Comparison of ENCODE assay signal across 11 cellular contexts in the genomic region with DNA sequence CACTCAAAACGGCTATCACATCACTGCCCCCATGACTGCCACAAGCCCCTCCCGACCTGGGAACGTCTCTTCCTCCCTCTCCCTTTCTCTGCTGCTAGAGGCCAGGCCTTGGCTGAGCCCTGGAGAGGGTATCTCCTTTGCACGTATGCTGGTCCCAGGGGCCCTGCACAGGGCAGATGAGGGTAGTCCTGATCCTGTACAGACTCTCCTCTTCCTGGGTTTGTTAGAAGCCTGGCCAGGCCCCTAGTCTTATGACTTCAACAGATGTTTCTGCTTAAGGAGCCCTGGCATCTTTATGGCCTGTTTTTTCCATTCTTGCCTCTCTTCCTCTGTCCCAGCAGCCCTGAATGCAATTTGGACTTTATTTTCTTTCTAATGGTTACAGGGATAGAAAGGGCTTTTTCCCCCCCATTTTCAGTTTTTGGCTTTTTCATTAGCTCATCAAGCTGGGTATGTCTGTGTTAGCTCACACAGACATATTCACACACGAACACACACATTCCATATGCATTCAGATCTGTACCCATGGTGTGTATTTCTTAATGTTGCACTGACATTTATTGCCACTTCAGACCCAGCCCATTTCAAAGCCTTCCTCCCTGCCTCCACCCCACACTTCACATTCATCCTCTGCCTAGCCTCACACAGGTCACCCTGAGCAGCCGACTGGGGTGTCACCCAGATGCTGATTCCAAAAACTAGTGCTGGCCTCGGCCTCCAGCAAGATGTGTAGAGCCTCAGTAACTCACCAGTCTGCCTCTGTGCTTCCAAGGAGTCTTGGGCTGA.
DNase-seq lines count a peak whose midpoint lies in the region; ATAC-seq, FAIRE-seq and TF ChIP-seq lines count a peak whose summit lies in the region.
"Had no signal": no experiment of that assay in that cellular context is flagged by ENCODE, and none has a peak within 500 bp of the region (broad histone marks: within the 10 kb centered on the region; RNA-seq: fewer than 3 reads in every experiment).

No MANE protein-coding gene starts in this region.

- TF ChIP-seq EP300 in HepG2 (IDR thresholded peaks at IDR 0.05; ENCODE audit: low read depth in 2 of 2, low read length in 2 of 2), result no peak
- TF ChIP-seq EP300 in HepG2 (CRISPR knock-in tag; IDR thresholded peaks at IDR 0.05; ENCODE audit: borderline replicate concordance), result no peak

- H3K27ac Mint-ChIP-seq in stimulated activated effector memory CD8-positive, alpha-beta T cell treated with anti-CD3 and anti-CD28 coated beads, Interleukin-12 subunit alpha, Interleukin-12 subunit beta, amount 100 ng/mL, for 72 hours, result peak overlapping the region; percentile 17
- no peak overlapping the region for H3K27ac Mint-ChIP-seq in activated CD4-positive, alpha-beta memory T cell treated with anti-CD3 and anti-CD28 coated beads for 36 hours

- H3K79me2 ChIP-seq in HepG2 (ENCODE audit: insufficient read depth, low read length), result no peaks in the 10 kb centered on the region

- H3K36me3 Mint-ChIP-seq in stimulated activated effector memory CD8-positive, alpha-beta T cell treated with anti-CD3 and anti-CD28 coated beads, Interleukin-12 subunit alpha, Interleukin-12 subunit beta, amount 100 ng/mL, for 72 hours, result no peaks in the 10 kb centered on the region
- H3K36me3 Mint-ChIP-seq in activated CD4-positive, alpha-beta memory T cell treated with anti-CD3 and anti-CD28 coated beads for 36 hours, result no peaks in the 10 kb centered on the region

- no peak; the same call in 2 of the 3 replicates for ATAC-seq in HepG2
- no peak for ATAC-seq in stimulated activated effector memory CD8-positive, alpha-beta T cell treated with anti-CD3 and anti-CD28 coated beads, Interleukin-12 subunit alpha, Interleukin-12 subunit beta, amount 100 ng/mL, for 72 hours

- no peak overlapping the region; the same call in 1 of the 2 replicates for H3K4me2 ChIP-seq in HepG2 (ENCODE audit: low read depth, low read length)

- H4K20me1 ChIP-seq in HepG2 (ENCODE audit: insufficient read depth, low read length), result no peaks in the 10 kb centered on the region

- no TSS peak for BruUV-seq in HepG2 (replicated peaks; lab: Mats Ljungman, UMichigan)

- H3K9me3 ChIP-seq in HepG2 (ENCODE audit: low read length), result no peaks in the 10 kb centered on the region

- H3K36me3 ChIP-seq in HepG2 (replicated peaks in 1 of 2; ENCODE audit: control insufficient read depth in 1 of 2, insufficient read depth in 2 of 2, low read length in 2 of 2), result no peaks in the 10 kb centered on the region

- H3K4me3 Mint-ChIP-seq in stimulated activated effector memory CD8-positive, alpha-beta T cell treated with anti-CD3 and anti-CD28 coated beads, Interleukin-12 subunit alpha, Interleukin-12 subunit beta, amount 100 ng/mL, for 72 hours, result no peak overlapping the region
- no peak overlapping the region for H3K4me3 Mint-ChIP-seq in activated CD4-positive, alpha-beta memory T cell treated with anti-CD3 and anti-CD28 coated beads for 36 hours

- CTCF ChIA-PET in HepG2 (lab: Yijun Ruan, JAX; ENCODE audit: low intra/inter-chr PET ratio, low total read pairs) (no interaction called here), HEK293T (lab: Yijun Ruan, JAX) (no interaction called here)
- CTCF ChIA-PET in activated CD4-positive, alpha-beta memory T cell treated with anti-CD3 and anti-CD28 coated beads for 36 hours (lab: Charles Lee), result interaction anchor here (0.9 kb wide), 1 partner anchor 339 kb away, joined by 3 read pairs; no protein-coding TSS in a partner anchor

- peak; percentile 84 for DNase-seq in GM03348 (ENCODE audit: low spot score)
- peak; percentile 85 for DNase-seq in choroid plexus epithelial cell (ENCODE audit: low read depth)
- no peak for DNase-seq in HepG2 (ENCODE audit: low spot score)
- DNase-seq in stimulated activated effector memory CD8-positive, alpha-beta T cell treated with anti-CD3 and anti-CD28 coated beads, Interleukin-12 subunit alpha, Interleukin-12 subunit beta, amount 100 ng/mL, for 72 hours (ENCODE audit: low spot score in 2 of 2), result no peak
- DNase-seq in stimulated activated CD4-positive, alpha-beta T cell treated with anti-CD3 and anti-CD28 coated beads, Interleukin-1b, Interleukin-23, amount 100 ng/mL, for 48 hours, result no peak
- DNase-seq in activated CD4-positive, alpha-beta memory T cell treated with anti-CD3 and anti-CD28 coated beads for 36 hours, result no peak
- no peak for DNase-seq in EL
- no peak for DNase-seq in HEK293T (ENCODE audit: extremely low spot score)
- DNase-seq: activated naive CD4-positive, alpha-beta T cell; DMS53; nucleus accumbens had no signal

- POLR2A ChIA-PET in HepG2 (lab: Yijun Ruan, JAX) (interaction anchor here (0.6 to 5.0 kb wide), 2 partner anchors 9 to 128 kb away, joined by 3 to 18 read pairs; no protein-coding TSS in a partner anchor), HEK293T (lab: Yijun Ruan, JAX) (interaction anchor here (1.2 kb wide), 2 partner anchors 8 to 41 kb away, joined by 3 to 4 read pairs; no protein-coding TSS in a partner anchor)
- POLR2A ChIA-PET in activated CD4-positive, alpha-beta memory T cell treated with anti-CD3 and anti-CD28 coated beads for 36 hours (lab: Charles Lee), result no interaction called here

- no peaks in the 10 kb centered on the region for H3K27me3 Mint-ChIP-seq in activated CD4-positive, alpha-beta memory T cell treated with anti-CD3 and anti-CD28 coated beads for 36 hours

- intact Hi-C loops in HepG2 (cut with micrococcal nuclease; ENCODE audit: unreplicated experiment), result loop anchor here (10.0 kb wide), 1 partner anchor 195 kb away; no protein-coding TSS in a partner anchor
- intact Hi-C loops in activated CD4-positive, alpha-beta memory T cell treated with anti-CD3 and anti-CD28 coated beads for 36 hours (cut with micrococcal nuclease), result no loop called here

- no peak overlapping the region for H3K27ac ChIP-seq in HepG2 (ENCODE audit: extremely low read length, insufficient read depth, low read length)

- FAIRE-seq in HepG2 (lab: Jason Lieb, UNC), result no peak

- TF ChIP-seq POLR2A in HepG2 (IDR thresholded peaks at IDR 0.05; ENCODE audit: insufficient read depth in 1 of 2, low read depth in 2 of 2, low read length in 2 of 2), result no peak

- H3K4me1 ChIP-seq in HepG2 (ENCODE audit: insufficient read depth, low read length), result peaks cover 41% of the 10 kb centered on the region

- H3K9ac ChIP-seq in HepG2 (ENCODE audit: insufficient read depth, low read depth, low read length), result no peak overlapping the region

- H2AFZ ChIP-seq in HepG2 (ENCODE audit: low read length), result no peak overlapping the region

- H3K27me3 ChIP-seq in HepG2 (ENCODE audit: control insufficient read depth in 1 of 2, insufficient read depth in 2 of 2, low read length in 2 of 2), result no peaks in the 10 kb centered on the region

- no peak for TF ChIP-seq RAD21 in HepG2 (CRISPR knock-in tag; IDR thresholded peaks at IDR 0.05)

- TF ChIP-seq CTCF in choroid plexus epithelial cell (conservative IDR thresholded peaks at IDR 0.05; ENCODE audit: low read depth, low read length) (no peak), HepG2 (CRISPR knock-in tag; IDR thresholded peaks at IDR 0.05) (no peak)

- in situ Hi-C loops in HepG2 (cut with HindIII; ENCODE audit: extremely low pct_ligation_motif_present, low pct_unique_long_range_greater_than_20kb), result no loop called here

- H3K9me3 Mint-ChIP-seq in stimulated activated effector memory CD8-positive, alpha-beta T cell treated with anti-CD3 and anti-CD28 coated beads, Interleukin-12 subunit alpha, Interleukin-12 subunit beta, amount 100 ng/mL, for 72 hours, result no peaks in the 10 kb centered on the region
- H3K9me3 Mint-ChIP-seq in activated CD4-positive, alpha-beta memory T cell treated with anti-CD3 and anti-CD28 coated beads for 36 hours, result no peaks in the 10 kb centered on the region

- H3K4me3 ChIP-seq in choroid plexus epithelial cell (ENCODE audit: low read depth, low read length), result no peak overlapping the region
- no peak overlapping the region for H3K4me3 ChIP-seq in HepG2 (replicated peaks in 1 of 3; ENCODE audit: insufficient read depth in 1 of 3, low read depth in 2 of 3, low read length in 3 of 3)

- WGBS in HepG2 (ENCODE audit: low lambda C conversion rate), result 30% methylated on average over 7 of the region's 7 CpGs

- H3K4me1 Mint-ChIP-seq in stimulated activated effector memory CD8-positive, alpha-beta T cell treated with anti-CD3 and anti-CD28 coated beads, Interleukin-12 subunit alpha, Interleukin-12 subunit beta, amount 100 ng/mL, for 72 hours, result peaks cover 24% of the 10 kb centered on the region
- peaks cover 8% of the 10 kb centered on the region for H3K4me1 Mint-ChIP-seq in activated CD4-positive, alpha-beta memory T cell treated with anti-CD3 and anti-CD28 coated beads for 36 hours (ENCODE audit: low read depth)

TF ChIP-seq in HEK293T, 16 proteins besides CTCF, POLR2A, EP300 and RAD21:
- TF ChIP-seq ZNF384 (IDR thresholded peaks at IDR 0.05) (no peak), NFRKB (IDR thresholded peaks at IDR 0.05) (no peak), TARDBP (IDR thresholded peaks at IDR 0.05) (no peak), SP1 (IDR thresholded peaks at IDR 0.05) (no peak), CTBP1 (IDR thresholded peaks at IDR 0.05; ENCODE audit: borderline replicate concordance) (no peak), SUZ12 (IDR thresholded peaks at IDR 0.05) (no peak), FOXK2 (IDR thresholded peaks at IDR 0.05) (no peak), ARNT (IDR thresholded peaks at IDR 0.05) (no peak), L3MBTL2 (conservative IDR thresholded peaks at IDR 0.05) (no peak), FOXM1 (IDR thresholded peaks at IDR 0.05; ENCODE audit: borderline replicate concordance) (no peak), LEF1 (IDR thresholded peaks at IDR 0.05; ENCODE audit: borderline replicate concordance) (no peak), HDGF (IDR thresholded peaks at IDR 0.05; ENCODE audit: borderline replicate concordance) (no peak)
- TF ChIP-seq, protein P1, sequence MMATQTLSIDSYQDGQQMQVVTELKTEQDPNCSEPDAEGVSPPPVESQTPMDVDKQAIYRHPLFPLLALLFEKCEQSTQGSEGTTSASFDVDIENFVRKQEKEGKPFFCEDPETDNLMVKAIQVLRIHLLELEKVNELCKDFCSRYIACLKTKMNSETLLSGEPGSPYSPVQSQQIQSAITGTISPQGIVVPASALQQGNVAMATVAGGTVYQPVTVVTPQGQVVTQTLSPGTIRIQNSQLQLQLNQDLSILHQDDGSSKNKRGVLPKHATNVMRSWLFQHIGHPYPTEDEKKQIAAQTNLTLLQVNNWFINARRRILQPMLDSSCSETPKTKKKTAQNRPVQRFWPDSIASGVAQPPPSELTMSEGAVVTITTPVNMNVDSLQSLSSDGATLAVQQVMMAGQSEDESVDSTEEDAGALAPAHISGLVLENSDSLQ (IDR thresholded peaks at IDR 0.05), result no peak

Comparison
In these comparisons a context has a peak if more than half of its experiments do, and no peak if none do; other contexts are left out.
1. DNase-seq: peak in GM03348 (single experiment) and choroid plexus epithelial cell (single experiment); none in HepG2 (single experiment), stimulated activated effector memory CD8-positive, alpha-beta T cell treated with anti-CD3 and anti-CD28 coated beads, Interleukin-12 subunit alpha, Interleukin-12 subunit beta, amount 100 ng/mL, for 72 hours (0 of 2), stimulated activated CD4-positive, alpha-beta T cell treated with anti-CD3 and anti-CD28 coated beads, Interleukin-1b, Interleukin-23, amount 100 ng/mL, for 48 hours (single experiment), activated CD4-positive, alpha-beta memory T cell treated with anti-CD3 and anti-CD28 coated beads for 36 hours (single experiment), EL (single experiment) and HEK293T (single experiment).